In genomic region chr2:100399714-100400113, GRCh38 we compare ENCODE assay signal across 37 cellular contexts.
"Had no signal": no experiment of that assay in that cellular context is flagged by ENCODE, and none has a peak within 500 bp of the region (broad histone marks: within the 10 kb centered on the region; RNA-seq: fewer than 3 reads in every experiment).

No MANE protein-coding gene starts in this region.

- H3K4me3 ChIP-seq: ascending aorta, cardiac muscle cell had no signal

- H3K4me1 Mint-ChIP-seq: activated CD4-positive, alpha-beta T cell treated with anti-CD3 and anti-CD28 coated beads, Interleukin-2, amount 10 ng/mL, durations not matched to agents 24 days and 14 days; activated naive CD4-positive, alpha-beta T cell treated with anti-CD3 and anti-CD28 coated beads, Interleukin-2, amount 10 ng/mL, durations not matched to agents 7 days and 5 days; activated naive CD4-positive, alpha-beta T cell treated with anti-CD3 and anti-CD28 coated beads, Interleukin-2, amount 50 U/mL, for 24 hours; activated naive CD8-positive, alpha-beta T cell treated with anti-CD3 and anti-CD28 coated beads, Interleukin-2, amount 10 ng/mL, durations not matched to agents 7 days and 5 days; activated T-helper 17 cell treated with anti-CD3 and anti-CD28 coated beads, Interleukin-2, amount 50 U/mL, for 72 hours; brain had no signal

- ATAC-seq: activated CD8-positive, alpha-beta T cell treated with anti-CD3 and anti-CD28 coated beads for 36 hours; activated naive CD8-positive, alpha-beta T cell treated with anti-CD3 and anti-CD28 coated beads, Interleukin-2, amount 50 U/mL, for 24 hours; activated T-cell treated with anti-CD3 and anti-CD28 coated beads, Interleukin-2, amount 50 U/mL, for 4 hours; activated T-cell treated with anti-CD3 and anti-CD28 coated beads, Interleukin-2, amount 50 U/mL, for 72 hours; activated T-helper 17 cell treated with anti-CD3 and anti-CD28 coated beads, Interleukin-2, amount 50 U/mL, for 72 hours had no signal

- H3K27ac Mint-ChIP-seq: activated B cell treated with CpG ODN at 0.5 μM for 24 hours; activated CD4-positive, alpha-beta memory T cell treated with anti-CD3 and anti-CD28 coated beads for 36 hours; activated CD4-positive, alpha-beta T cell treated with anti-CD3 and anti-CD28 coated beads, Interleukin-2, amount 10 ng/mL, durations not matched to agents 24 days and 14 days; activated CD8-positive, alpha-beta T cell treated with anti-CD3 and anti-CD28 coated beads for 36 hours; activated naive CD4-positive, alpha-beta T cell treated with anti-CD3 and anti-CD28 coated beads, Interleukin-2, amount 10 ng/mL, durations not matched to agents 7 days and 5 days; activated naive CD4-positive, alpha-beta T cell treated with anti-CD3 and anti-CD28 coated beads, Interleukin-2, amount 50 U/mL, for 24 hours; activated naive CD8-positive, alpha-beta T cell; activated naive CD8-positive, alpha-beta T cell treated with anti-CD3 and anti-CD28 coated beads, Interleukin-2, amount 10 ng/mL, durations not matched to agents 7 days and 5 days; activated naive CD8-positive, alpha-beta T cell treated with anti-CD3 and anti-CD28 coated beads, Interleukin-2, amount 50 U/mL, for 24 hours; activated T-cell treated with anti-CD3 and anti-CD28 coated beads, Interleukin-2, amount 50 U/mL, for 72 hours; activated T-helper 1 cell treated with anti-CD3 and anti-CD28 coated beads, Interleukin-12 subunit alpha, Interleukin-12 subunit beta, Interleukin-2, Interleukin-4 antibody, amounts not matched to agents 30 ng/mL and 10 ng/mL and 1 ng/mL, durations not matched to agents 14 hours and 24 hours and 36 hours; activated T-helper 17 cell treated with anti-CD3 and anti-CD28 coated beads, Interleukin-2, amount 50 U/mL, for 72 hours; T-helper 1 cell treated with Interleukin-12 subunit alpha and Interleukin-12 subunit beta and Interleukin-4 antibody, amounts not matched to agents 30 μg/mL and 1 μg/mL, for 36 hours; T-helper 2 cell treated with Interferon-gamma antibody and Interleukin-4, amounts not matched to agents 5 μg/mL and 100 μg/mL, for 36 hours had no signal

- H3K4me1 ChIP-seq: ascending aorta had no signal

- H3K9me3 Mint-ChIP-seq: activated B cell treated with CpG ODN at 0.5 μM for 24 hours; activated CD4-positive, alpha-beta memory T cell treated with anti-CD3 and anti-CD28 coated beads for 36 hours; activated CD4-positive, alpha-beta T cell treated with anti-CD3 and anti-CD28 coated beads, Interleukin-2, amount 10 ng/mL, durations not matched to agents 24 days and 14 days; activated CD8-positive, alpha-beta T cell treated with anti-CD3 and anti-CD28 coated beads for 36 hours; activated naive CD4-positive, alpha-beta T cell treated with anti-CD3 and anti-CD28 coated beads, Interleukin-2, amount 10 ng/mL, durations not matched to agents 7 days and 5 days; activated naive CD4-positive, alpha-beta T cell treated with anti-CD3 and anti-CD28 coated beads, Interleukin-2, amount 50 U/mL, for 24 hours; activated naive CD8-positive, alpha-beta T cell treated with anti-CD3 and anti-CD28 coated beads, Interleukin-2, amount 10 ng/mL, durations not matched to agents 7 days and 5 days; activated naive CD8-positive, alpha-beta T cell treated with anti-CD3 and anti-CD28 coated beads, Interleukin-2, amount 50 U/mL, for 24 hours; activated T-cell treated with anti-CD3 and anti-CD28 coated beads, Interleukin-2, amount 50 U/mL, for 4 hours; activated T-cell treated with anti-CD3 and anti-CD28 coated beads, Interleukin-2, amount 50 U/mL, for 72 hours; activated T-helper 1 cell treated with anti-CD3 and anti-CD28 coated beads, Interleukin-12 subunit alpha, Interleukin-12 subunit beta, Interleukin-2, Interleukin-4 antibody, amounts not matched to agents 30 ng/mL and 10 ng/mL and 1 ng/mL, durations not matched to agents 14 hours and 24 hours and 36 hours; activated T-helper 17 cell treated with anti-CD3 and anti-CD28 coated beads, Interleukin-2, amount 50 U/mL, for 72 hours; central memory CD8-positive, alpha-beta T cell; T-helper 1 cell treated with Interleukin-12 subunit alpha and Interleukin-12 subunit beta and Interleukin-4 antibody, amounts not matched to agents 30 μg/mL and 1 μg/mL, for 36 hours; T-helper 2 cell treated with Interferon-gamma antibody and Interleukin-4, amounts not matched to agents 5 μg/mL and 100 μg/mL, for 36 hours had no signal

- H3K27me3 ChIP-seq: ascending aorta, cardiac muscle cell had no signal

- H3K9me3 ChIP-seq: ascending aorta had no signal

- H3K27ac ChIP-seq: ascending aorta, cardiac muscle cell, VCaP had no signal

- H3K36me3 Mint-ChIP-seq: activated CD4-positive, alpha-beta memory T cell treated with anti-CD3 and anti-CD28 coated beads for 36 hours; activated naive CD4-positive, alpha-beta T cell treated with anti-CD3 and anti-CD28 coated beads, Interleukin-2, amount 10 ng/mL, durations not matched to agents 7 days and 5 days had no signal

- H3K4me3 Mint-ChIP-seq: activated B cell treated with CpG ODN at 0.5 μM for 24 hours; activated CD4-positive, alpha-beta memory T cell treated with anti-CD3 and anti-CD28 coated beads for 36 hours; activated CD4-positive, alpha-beta T cell treated with anti-CD3 and anti-CD28 coated beads, Interleukin-2, amount 10 ng/mL, durations not matched to agents 24 days and 14 days; activated CD8-positive, alpha-beta T cell treated with anti-CD3 and anti-CD28 coated beads for 36 hours; activated naive CD4-positive, alpha-beta T cell treated with anti-CD3 and anti-CD28 coated beads, Interleukin-2, amount 10 ng/mL, durations not matched to agents 7 days and 5 days; activated naive CD4-positive, alpha-beta T cell treated with anti-CD3 and anti-CD28 coated beads, Interleukin-2, amount 50 U/mL, for 24 hours; activated naive CD8-positive, alpha-beta T cell; activated naive CD8-positive, alpha-beta T cell treated with anti-CD3 and anti-CD28 coated beads, Interleukin-2, amount 10 ng/mL, durations not matched to agents 7 days and 5 days; activated naive CD8-positive, alpha-beta T cell treated with anti-CD3 and anti-CD28 coated beads, Interleukin-2, amount 50 U/mL, for 24 hours; activated T-cell treated with anti-CD3 and anti-CD28 coated beads, Interleukin-2, amount 50 U/mL, for 4 hours; activated T-cell treated with anti-CD3 and anti-CD28 coated beads, Interleukin-2, amount 50 U/mL, for 72 hours; activated T-helper 1 cell treated with anti-CD3 and anti-CD28 coated beads, Interleukin-12 subunit alpha, Interleukin-12 subunit beta, Interleukin-2, Interleukin-4 antibody, amounts not matched to agents 30 ng/mL and 10 ng/mL and 1 ng/mL, durations not matched to agents 14 hours and 24 hours and 36 hours; activated T-helper 17 cell treated with anti-CD3 and anti-CD28 coated beads, Interleukin-2, amount 50 U/mL, for 72 hours; brain; central memory CD8-positive, alpha-beta T cell; T-helper 1 cell treated with Interleukin-12 subunit alpha and Interleukin-12 subunit beta and Interleukin-4 antibody, amounts not matched to agents 30 μg/mL and 1 μg/mL, for 36 hours; T-helper 2 cell treated with Interferon-gamma antibody and Interleukin-4, amounts not matched to agents 5 μg/mL and 100 μg/mL, for 36 hours had no signal

- H3K27me3 Mint-ChIP-seq: activated B cell treated with CpG ODN at 0.5 μM for 24 hours; activated CD4-positive, alpha-beta memory T cell treated with anti-CD3 and anti-CD28 coated beads for 36 hours; activated CD4-positive, alpha-beta T cell treated with anti-CD3 and anti-CD28 coated beads, Interleukin-2, amount 10 ng/mL, durations not matched to agents 24 days and 14 days; activated CD8-positive, alpha-beta T cell treated with anti-CD3 and anti-CD28 coated beads for 36 hours; activated naive CD4-positive, alpha-beta T cell treated with anti-CD3 and anti-CD28 coated beads, Interleukin-2, amount 10 ng/mL, durations not matched to agents 7 days and 5 days; activated naive CD4-positive, alpha-beta T cell treated with anti-CD3 and anti-CD28 coated beads, Interleukin-2, amount 50 U/mL, for 24 hours; activated naive CD8-positive, alpha-beta T cell; activated naive CD8-positive, alpha-beta T cell treated with anti-CD3 and anti-CD28 coated beads, Interleukin-2, amount 10 ng/mL, durations not matched to agents 7 days and 5 days; activated naive CD8-positive, alpha-beta T cell treated with anti-CD3 and anti-CD28 coated beads, Interleukin-2, amount 50 U/mL, for 24 hours; activated T-helper 17 cell treated with anti-CD3 and anti-CD28 coated beads, Interleukin-2, amount 50 U/mL, for 72 hours; central memory CD8-positive, alpha-beta T cell had no signal

- DNase-seq: activated B cell treated with CpG ODN at 0.5 μM for 24 hours; activated CD4-positive, alpha-beta memory T cell treated with anti-CD3 and anti-CD28 coated beads for 36 hours; activated CD4-positive, alpha-beta T cell treated with anti-CD3 and anti-CD28 coated beads for 4 hours; activated CD4-positive, alpha-beta T cell treated with anti-CD3 and anti-CD28 coated beads, Interleukin-2, amount 10 ng/mL, durations not matched to agents 24 days and 14 days; activated CD4-positive, alpha-beta T cell treated with anti-CD3 and anti-CD28 coated beads, Interleukin-2, amount 50 U/mL, for 1 hour; activated CD4-positive, alpha-beta T cell treated with anti-CD3 and anti-CD28 coated beads, Interleukin-2, amount 50 U/mL, for 4 hours; activated CD4-positive, CD25-positive, alpha-beta regulatory T cell treated with anti-CD3 and anti-CD28 coated beads, Interleukin-2, amount 50 U/mL, for 72 hours; activated CD8-positive, alpha-beta memory T cell treated with anti-CD3 and anti-CD28 coated beads, Interleukin-2, amount 50 U/mL, for 4 hours; activated CD8-positive, alpha-beta T cell treated with anti-CD3 and anti-CD28 coated beads for 36 hours; activated effector memory CD4-positive, alpha-beta T cell treated with anti-CD3 and anti-CD28 coated beads, Interleukin-2, amount 50 U/mL, for 16 hours; activated gamma-delta T cell treated with Interleukin-2 at 50 U/mL for 16 hours; activated naive CD4-positive, alpha-beta T cell; activated naive CD4-positive, alpha-beta T cell treated with anti-CD3 and anti-CD28 coated beads, Interleukin-2, amount 10 ng/mL, durations not matched to agents 7 days and 5 days; activated naive CD8-positive, alpha-beta T cell treated with anti-CD3 and anti-CD28 coated beads, Interleukin-2, amount 10 ng/mL, durations not matched to agents 7 days and 5 days; activated naive CD8-positive, alpha-beta T cell treated with anti-CD3 and anti-CD28 coated beads, Interleukin-2, amount 50 U/mL, for 24 hours; activated T-cell treated with anti-CD3 and anti-CD28 coated beads for 4 hours; activated T-cell treated with anti-CD3 and anti-CD28 coated beads, Interleukin-2, amount 50 U/mL, for 1 hour; activated T-cell treated with anti-CD3 and anti-CD28 coated beads, Interleukin-2, amount 50 U/mL, for 4 hours; activated T-cell treated with anti-CD3 and anti-CD28 coated beads, Interleukin-2, amount 50 U/mL, for 72 hours; amygdala; anterior cingulate cortex; caudate nucleus; cerebellar nuclear complex; T-helper 1 cell; T-helper 2 cell; T-helper 9 cell had no signal
